Comparison of ENCODE assay signal across 18 cellular contexts in genomic region chr13:61136101-61136500, GRCh38.
A peak's percentile ranks its signal among the peaks of the same experiment; 100 is the strongest.
DNase-seq lines count a peak whose midpoint lies in the region; ATAC-seq and TF ChIP-seq lines count a peak whose summit lies in the region.
"Had no signal": no experiment of that assay in that cellular context is flagged by ENCODE, and none has a peak within 500 bp of the region (broad histone marks: within the 10 kb centered on the region; RNA-seq: fewer than 3 reads in every experiment).

No MANE protein-coding gene starts in this region.

- H3K27ac ChIP-seq in body of pancreas (no peak overlapping the region), hepatocyte (no peak overlapping the region), gastrocnemius medialis (peak overlapping the region in 3 of 4 donors; percentile 12 to 60 (median 39)), testis (no peak overlapping the region)
- H3K27ac ChIP-seq: BLaER1, SJCRH30 had no signal

- H3K4me1 ChIP-seq in body of pancreas = peaks cover 5% of the 10 kb centered on the region
- H3K4me1 ChIP-seq in hepatocyte (ENCODE audit: insufficient read depth) = peaks cover 10% of the 10 kb centered on the region
- H3K4me1 ChIP-seq in gastrocnemius medialis = peaks cover 0 to 1% of the 10 kb centered on the region in 2 donors
- no peaks in the 10 kb centered on the region for H3K4me1 ChIP-seq in testis
- H3K4me1 ChIP-seq: BLaER1, HAP-1, SJCRH30 had no signal

- DNase-seq in HuH-7 (ENCODE audit: low spot score) = peak; percentile 1
- no peak for DNase-seq in body of pancreas
- peak; percentile 30 for DNase-seq in hepatocyte (ENCODE audit: low spot score)
- DNase-seq in gastrocnemius medialis = no peak
- DNase-seq in testis = no peak
- DNase-seq: EL, KBM-7, NCI-H1092, NCI-H1694, NCI-H2107, NCI-H446 treated with DMSO at 0.1 percent for 48 hours, NCI-H774, SJCRH30, SW 1271 had no signal

- ATAC-seq in body of pancreas (peak; percentile 45), gastrocnemius medialis (peak; percentile 76 to 89), HG03378 (IDR thresholded peaks at IDR 0.05; ENCODE audit: unreplicated experiment) (no peak), GM19324 (IDR thresholded peaks at IDR 0.05; ENCODE audit: low FRiP score, unreplicated experiment) (no peak)

- TF ChIP-seq POLR2A in body of pancreas (IDR thresholded peaks at IDR 0.05) (no peak), gastrocnemius medialis (IDR thresholded peaks at IDR 0.05) (no peak), testis (IDR thresholded peaks at IDR 0.05) (no peak)

- H3K9me3 ChIP-seq in body of pancreas = no peaks in the 10 kb centered on the region
- H3K9me3 ChIP-seq in hepatocyte (ENCODE audit: low read depth) = no peaks in the 10 kb centered on the region
- H3K9me3 ChIP-seq in gastrocnemius medialis = no peaks in the 10 kb centered on the region
- H3K9me3 ChIP-seq in testis = no peaks in the 10 kb centered on the region
- H3K9me3 ChIP-seq: BLaER1, HAP-1, SJCRH30 had no signal

- no peak overlapping the region for H3K4me2 ChIP-seq in hepatocyte
- H3K4me2 ChIP-seq: BLaER1 had no signal

- H3K27me3 ChIP-seq in body of pancreas = no peaks in the 10 kb centered on the region
- no peaks in the 10 kb centered on the region for H3K27me3 ChIP-seq in hepatocyte
- H3K27me3 ChIP-seq in gastrocnemius medialis = no peaks in the 10 kb centered on the region
- no peaks in the 10 kb centered on the region for H3K27me3 ChIP-seq in testis
- H3K27me3 ChIP-seq: BLaER1, SJCRH30 had no signal

- WGBS in body of pancreas, 2 donors = 29 to 34% methylated on average over 4 of the region's 4 CpGs
- 52% methylated on average over 4 of the region's 4 CpGs for WGBS in hepatocyte (ENCODE audit: low lambda C conversion rate, missing lambda C conversion rate)
- WGBS in testis, 2 donors = 60 to 63% methylated on average over 4 of the region's 4 CpGs

- H3K4me3 ChIP-seq in body of pancreas (no peak overlapping the region), hepatocyte (no peak overlapping the region), gastrocnemius medialis (no peak overlapping the region), testis (no peak overlapping the region)
- H3K4me3 ChIP-seq: BLaER1, HAP-1, SJCRH30 had no signal

- in situ Hi-C loops in gastrocnemius medialis (cut with MboI; ENCODE audit: low sequenced_read_pairs in 4 of 4) = no loop called here

- H2AFZ ChIP-seq in hepatocyte = no peak overlapping the region

- intact Hi-C loops in body of pancreas (cut with DNase I) (no loop called here), gastrocnemius medialis (cut with DNase I; ENCODE audit: low total_unique reads) (loop anchor here (10.0 kb wide), 1 partner anchor 279 kb away; the partner anchor contains the start of gene PCDH20), testis (cut with DNase I; ENCODE audit: low total_unique reads) (no loop called here)

- no peak for TF ChIP-seq CTCF in body of pancreas (IDR thresholded peaks at IDR 0.05)
- no peak for TF ChIP-seq CTCF in hepatocyte (IDR thresholded peaks at IDR 0.05; ENCODE audit: poor library complexity)
- TF ChIP-seq CTCF in gastrocnemius medialis (IDR thresholded peaks at IDR 0.05 in 4 of 5, conservative IDR thresholded peaks at IDR 0.05 in 1 of 5) = no peak
- no peak for TF ChIP-seq CTCF in testis (IDR thresholded peaks at IDR 0.05)

- H3K36me3 ChIP-seq in body of pancreas (replicated peaks in 1 of 2; ENCODE audit: insufficient read depth in 1 of 2, low read depth in 2 of 2) (no peaks in the 10 kb centered on the region), hepatocyte (replicated peaks; ENCODE audit: insufficient read depth, low read depth) (no peaks in the 10 kb centered on the region), gastrocnemius medialis (no peaks in the 10 kb centered on the region), testis (ENCODE audit: low read depth, missing control alignments) (no peaks in the 10 kb centered on the region)
- H3K36me3 ChIP-seq: BLaER1, HAP-1, SJCRH30 had no signal

- no peaks in the 10 kb centered on the region for H3K79me2 ChIP-seq in hepatocyte

- H3K9me2 ChIP-seq in hepatocyte (replicated peaks; ENCODE audit: insufficient read depth) = no peaks in the 10 kb centered on the region

- no peaks in the 10 kb centered on the region for H4K20me1 ChIP-seq in hepatocyte (ENCODE audit: insufficient read depth, poor library complexity, severe bottlenecking)
- H4K20me1 ChIP-seq: BLaER1 had no signal

Comparison
In these comparisons a context has a peak if more than half of its experiments do, and no peak if none do; other contexts are left out.
1. DNase-seq: peak in HuH-7 (single experiment) and hepatocyte (single experiment); none in body of pancreas (0 of 4), gastrocnemius medialis (0 of 2) and testis (single experiment).
2. ATAC-seq: peak in body of pancreas (single experiment) and gastrocnemius medialis (2 of 2); none in HG03378 (single experiment) and GM19324 (single experiment).
3. H3K27ac ChIP-seq: peak in gastrocnemius medialis (3 of 4); none in body of pancreas (0 of 4), hepatocyte (single experiment) and testis (0 of 2).